In genomic region chr6:34663371-34663770, GRCh38 we compare ENCODE assay signal across 12 cellular contexts. TPM values are rescaled to one million over a fixed set of nuclear protein-coding genes. Genes with fewer than 3 reads are reported as not detected.
DNase-seq lines count a peak whose midpoint lies in the region; ATAC-seq and TF ChIP-seq lines count a peak whose summit lies in the region.
"Had no signal": no experiment of that assay in that cellular context is flagged by ENCODE, and none has a peak within 500 bp of the region (broad histone marks: within the 10 kb centered on the region; RNA-seq: fewer than 3 reads in every experiment).

No MANE protein-coding gene starts in this region.

- no peaks in the 10 kb centered on the region for H3K9me3 Mint-ChIP-seq in GM23338
- no peaks in the 10 kb centered on the region for H3K9me3 Mint-ChIP-seq in activated naive CD8-positive, alpha-beta T cell treated with anti-CD3 and anti-CD28 coated beads, Interleukin-2, amount 50 U/mL, for 24 hours
- no peaks in the 10 kb centered on the region for H3K9me3 Mint-ChIP-seq in mesothelial cell of epicardium
- H3K9me3 Mint-ChIP-seq: activated naive CD8-positive, alpha-beta T cell treated with anti-CD3 and anti-CD28 coated beads, Interleukin-2, amount 10 ng/mL, durations not matched to agents 7 days and 5 days had no signal

- H3K4me2 ChIP-seq in GM23338, result no peak overlapping the region

- H3K27me3 ChIP-seq in A673 (replicated peaks; ENCODE audit: insufficient read depth, low read depth, low read length, poor library complexity) (no peaks in the 10 kb centered on the region), GM23338 (ENCODE audit: insufficient read depth) (no peaks in the 10 kb centered on the region)

- peaks cover 24% of the 10 kb centered on the region; the same call in 2 of the 3 replicates for H3K4me1 Mint-ChIP-seq in GM23338
- H3K4me1 Mint-ChIP-seq in activated naive CD8-positive, alpha-beta T cell treated with anti-CD3 and anti-CD28 coated beads, Interleukin-2, amount 50 U/mL, for 24 hours, result peaks cover 54% of the 10 kb centered on the region
- peaks cover 43% of the 10 kb centered on the region for H3K4me1 Mint-ChIP-seq in mesothelial cell of epicardium

- no peak for ATAC-seq in GM23338
- ATAC-seq in activated naive CD8-positive, alpha-beta T cell treated with anti-CD3 and anti-CD28 coated beads, Interleukin-2, amount 50 U/mL, for 24 hours, result no peak
- no peak for ATAC-seq in sciatic nerve
- ATAC-seq: esophagus mucosa had no signal

- H3K4me3 Mint-ChIP-seq in GM23338 (no peak overlapping the region), mesothelial cell of epicardium (no peak overlapping the region)
- H3K4me3 Mint-ChIP-seq in activated naive CD8-positive, alpha-beta T cell treated with anti-CD3 and anti-CD28 coated beads, Interleukin-2, amount 50 U/mL, for 24 hours, result no peak overlapping the region

- H4K20me1 ChIP-seq in GM23338 (replicated peaks; ENCODE audit: insufficient read depth), result peaks cover 10% of the 10 kb centered on the region

- H3K9me2 ChIP-seq in GM23338 (ENCODE audit: insufficient read depth), result no peaks in the 10 kb centered on the region

- no peaks in the 10 kb centered on the region for H3K36me3 Mint-ChIP-seq in GM23338 (ENCODE audit: low read depth)
- H3K36me3 Mint-ChIP-seq in activated naive CD8-positive, alpha-beta T cell treated with anti-CD3 and anti-CD28 coated beads, Interleukin-2, amount 50 U/mL, for 24 hours (ENCODE audit: low read depth), result peaks cover 19% of the 10 kb centered on the region
- H3K36me3 Mint-ChIP-seq in mesothelial cell of epicardium, result no peaks in the 10 kb centered on the region

- H3K27ac ChIP-seq in A673 (ENCODE audit: low read depth, low read length, poor library complexity, severe bottlenecking) (peak overlapping the region; percentile 74), GM23338 (ENCODE audit: low read depth) (no peak overlapping the region)

- peaks cover 96% of the 10 kb centered on the region for H3K79me2 ChIP-seq in GM23338 (replicated peaks; ENCODE audit: insufficient read depth)

- H3K4me1 ChIP-seq in A673 (ENCODE audit: insufficient read depth, low read length, poor library complexity, severe bottlenecking) (peaks cover 41% of the 10 kb centered on the region), GM23338 (ENCODE audit: insufficient read depth) (peaks cover 27% of the 10 kb centered on the region)

- BruUV-seq in A673 (replicated peaks; lab: Mats Ljungman, UMichigan), result no TSS peak

- POLR2A ChIA-PET in A673 (lab: Charles Lee; ENCODE audit: low non-redundant PET), result no interaction called here

- H3F3A ChIP-seq in GM23338 (replicated peaks; ENCODE audit: low read depth), result no peaks in the 10 kb centered on the region

- no peaks in the 10 kb centered on the region for H3K9me3 ChIP-seq in A673 (ENCODE audit: low read depth, low read length, poor library complexity, severe bottlenecking)

- no peaks in the 10 kb centered on the region for H3K27me3 Mint-ChIP-seq in GM23338 (ENCODE audit: insufficient read depth, low read depth, poor library complexity)
- H3K27me3 Mint-ChIP-seq in activated naive CD8-positive, alpha-beta T cell treated with anti-CD3 and anti-CD28 coated beads, Interleukin-2, amount 50 U/mL, for 24 hours, result no peaks in the 10 kb centered on the region
- no peaks in the 10 kb centered on the region for H3K27me3 Mint-ChIP-seq in mesothelial cell of epicardium (ENCODE audit: low read depth)
- H3K27me3 Mint-ChIP-seq: activated naive CD8-positive, alpha-beta T cell treated with anti-CD3 and anti-CD28 coated beads, Interleukin-2, amount 10 ng/mL, durations not matched to agents 7 days and 5 days had no signal

- H3K27ac Mint-ChIP-seq in GM23338 (peak overlapping the region; percentile 84; the same call in 1 of the 2 replicates), mesothelial cell of epicardium (peak overlapping the region; percentile 83)
- H3K27ac Mint-ChIP-seq in activated naive CD8-positive, alpha-beta T cell treated with anti-CD3 and anti-CD28 coated beads, Interleukin-2, amount 50 U/mL, for 24 hours, result peak overlapping the region; percentile 93
- H3K27ac Mint-ChIP-seq: activated naive CD8-positive, alpha-beta T cell treated with anti-CD3 and anti-CD28 coated beads, Interleukin-2, amount 10 ng/mL, durations not matched to agents 7 days and 5 days had no signal

- CTCF ChIA-PET in A673 (lab: Charles Lee), result no interaction called here

- TF ChIP-seq CTCF in A673 (conservative IDR thresholded peaks at IDR 0.05; ENCODE audit: low read depth, low read length) (no peak), GM23338 (conservative IDR thresholded peaks at IDR 0.05; ENCODE audit: low read depth in 2 of 2) (no peak), mesothelial cell of epicardium (IDR thresholded peaks at IDR 0.05; ENCODE audit: unreplicated experiment) (no peak)

- H2AFZ ChIP-seq in GM23338, result no peak overlapping the region

- DNase-seq in A673 (ENCODE audit: low spot score) (no peak), GM23338 (ENCODE audit: low spot score) (no peak), mesothelial cell of epicardium (ENCODE audit: low spot score in 2 of 2, unreplicated experiment in 2 of 2) (no peak), hippocampal formation (lab: John Stamatoyannopoulos, UW) (no peak), NCI-H226 (no peak), NCI-H2227 (lab: John Stamatoyannopoulos, UW; ENCODE audit: unreplicated experiment) (no peak), sciatic nerve (ENCODE audit: low spot score) (no peak)
- DNase-seq in activated naive CD8-positive, alpha-beta T cell treated with anti-CD3 and anti-CD28 coated beads, Interleukin-2, amount 50 U/mL, for 24 hours, result no peak
- DNase-seq: activated CD4-positive, alpha-beta T cell treated with anti-CD3 and anti-CD28 coated beads, Interleukin-2, amount 50 U/mL, for 48 hours; activated naive CD8-positive, alpha-beta T cell treated with anti-CD3 and anti-CD28 coated beads, Interleukin-2, amount 10 ng/mL, durations not matched to agents 7 days and 5 days; NCI-H2107 had no signal

- no peaks in the 10 kb centered on the region for H3K36me3 ChIP-seq in A673 (ENCODE audit: insufficient read depth, low read length, poor library complexity, severe bottlenecking)
- no peaks in the 10 kb centered on the region for H3K36me3 ChIP-seq in GM23338 (ENCODE audit: insufficient read depth)

- no peak overlapping the region for H3K4me3 ChIP-seq in A673 (ENCODE audit: low read depth, low read length, poor library complexity, severe bottlenecking)
- H3K4me3 ChIP-seq in GM23338, result no peak overlapping the region

- intact Hi-C loops in A673 (cut with micrococcal nuclease; ENCODE audit: unreplicated experiment) (no loop called here), sciatic nerve (cut with DNase I) (no loop called here)

TF ChIP-seq in GM23338, 12 proteins besides CTCF, POLR2A, EP300 and RAD21:
- TF ChIP-seq ZNF331 (CRISPR knock-in tag; IDR thresholded peaks at IDR 0.05; ENCODE audit: low read depth), result no peak
- TF ChIP-seq, protein P1, sequence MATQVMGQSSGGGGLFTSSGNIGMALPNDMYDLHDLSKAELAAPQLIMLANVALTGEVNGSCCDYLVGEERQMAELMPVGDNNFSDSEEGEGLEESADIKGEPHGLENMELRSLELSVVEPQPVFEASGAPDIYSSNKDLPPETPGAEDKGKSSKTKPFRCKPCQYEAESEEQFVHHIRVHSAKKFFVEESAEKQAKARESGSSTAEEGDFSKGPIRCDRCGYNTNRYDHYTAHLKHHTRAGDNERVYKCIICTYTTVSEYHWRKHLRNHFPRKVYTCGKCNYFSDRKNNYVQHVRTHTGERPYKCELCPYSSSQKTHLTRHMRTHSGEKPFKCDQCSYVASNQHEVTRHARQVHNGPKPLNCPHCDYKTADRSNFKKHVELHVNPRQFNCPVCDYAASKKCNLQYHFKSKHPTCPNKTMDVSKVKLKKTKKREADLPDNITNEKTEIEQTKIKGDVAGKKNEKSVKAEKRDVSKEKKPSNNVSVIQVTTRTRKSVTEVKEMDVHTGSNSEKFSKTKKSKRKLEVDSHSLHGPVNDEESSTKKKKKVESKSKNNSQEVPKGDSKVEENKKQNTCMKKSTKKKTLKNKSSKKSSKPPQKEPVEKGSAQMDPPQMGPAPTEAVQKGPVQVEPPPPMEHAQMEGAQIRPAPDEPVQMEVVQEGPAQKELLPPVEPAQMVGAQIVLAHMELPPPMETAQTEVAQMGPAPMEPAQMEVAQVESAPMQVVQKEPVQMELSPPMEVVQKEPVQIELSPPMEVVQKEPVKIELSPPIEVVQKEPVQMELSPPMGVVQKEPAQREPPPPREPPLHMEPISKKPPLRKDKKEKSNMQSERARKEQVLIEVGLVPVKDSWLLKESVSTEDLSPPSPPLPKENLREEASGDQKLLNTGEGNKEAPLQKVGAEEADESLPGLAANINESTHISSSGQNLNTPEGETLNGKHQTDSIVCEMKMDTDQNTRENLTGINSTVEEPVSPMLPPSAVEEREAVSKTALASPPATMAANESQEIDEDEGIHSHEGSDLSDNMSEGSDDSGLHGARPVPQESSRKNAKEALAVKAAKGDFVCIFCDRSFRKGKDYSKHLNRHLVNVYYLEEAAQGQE (IDR thresholded peaks at IDR 0.05; ENCODE audit: unreplicated experiment), result no peak
- no peak for TF ChIP-seq CREB1 (CRISPR knock-in tag; IDR thresholded peaks at IDR 0.05; ENCODE audit: low read depth)

RNA-seq across cellular contexts. Expression of gene ILRUN, which starts 33.2 kb away (rescaled TPM):
- total RNA-seq in A673 (2021) (58.4 and 66.5 TPM in 2 replicates), mesothelial cell of epicardium (55.6 to 61.0 TPM (median 59.4 TPM) in 3 replicates), sciatic nerve (58.6 TPM)
- 76.4 and 80.1 TPM in 2 replicates for total RNA-seq in GM23338 (2014; rRNA removed; shearing (Covaris generic))
- polyA plus RNA-seq in GM23338 (2016; fragmentation: Nextera tagmentation; extraction: Ambion mirVana), result 17.6 and 19.2 TPM in 2 replicates
